In genomic region chrX:87338510-87338909, GRCh38 we compare ENCODE assay signal across 8 cellular contexts.
A peak's percentile ranks its signal among the peaks of the same experiment; 100 is the strongest.
DNase-seq lines count a peak whose midpoint lies in the region; ATAC-seq, FAIRE-seq and TF ChIP-seq lines count a peak whose summit lies in the region.

No MANE protein-coding gene starts in this region.

- intact Hi-C loops in activated naive CD4-positive, alpha-beta T cell treated with anti-CD3 and anti-CD28 coated beads for 36 hours (cut with micrococcal nuclease) = no loop called here
- intact Hi-C loops in Right ventricle myocardium inferior (cut with DNase I) = loop anchor here (5.0 kb wide), 1 partner anchor 324 kb away; no protein-coding TSS in a partner anchor

- H3F3A ChIP-seq in OCI-LY1 (ENCODE audit: insufficient read depth, low read length) = no peaks in the 10 kb centered on the region

- H3K27me3 ChIP-seq in OCI-LY1 (ENCODE audit: insufficient read depth, low read length) = no peaks in the 10 kb centered on the region

- no peaks in the 10 kb centered on the region for H3K27me3 Mint-ChIP-seq in HFFc6 (ENCODE audit: insufficient read depth)
- no peaks in the 10 kb centered on the region for H3K27me3 Mint-ChIP-seq in natural killer cell treated with Interleukin-12 subunit alpha and Interleukin-12 subunit beta and Interleukin-15 and Interleukin-18, amount 100 ng/mL, for 72 hours
- H3K27me3 Mint-ChIP-seq in activated naive CD4-positive, alpha-beta T cell treated with anti-CD3 and anti-CD28 coated beads for 36 hours (ENCODE audit: low read depth) = no peaks in the 10 kb centered on the region

- FAIRE-seq in A204.1 (lab: Jason Lieb, UNC) = peak; percentile 93

- TF ChIP-seq CTCF in HFFc6 (IDR thresholded peaks at IDR 0.05) (peak; percentile 27; the same call in 1 of the 2 replicates), OCI-LY1 (IDR thresholded peaks at IDR 0.05; ENCODE audit: low read length) (peak; percentile 18; the same call in 1 of the 2 replicates), fibroblast of villous mesenchyme (IDR thresholded peaks at IDR 0.05; ENCODE audit: insufficient read depth, low read depth, low read length) (peak; percentile 35)

- H3K36me3 Mint-ChIP-seq in HFFc6 (ENCODE audit: low read depth) = no peaks in the 10 kb centered on the region
- H3K36me3 Mint-ChIP-seq in natural killer cell treated with Interleukin-12 subunit alpha and Interleukin-12 subunit beta and Interleukin-15 and Interleukin-18, amount 100 ng/mL, for 72 hours = no peaks in the 10 kb centered on the region
- H3K36me3 Mint-ChIP-seq in activated naive CD4-positive, alpha-beta T cell treated with anti-CD3 and anti-CD28 coated beads for 36 hours (ENCODE audit: low read depth) = no peaks in the 10 kb centered on the region

- no peaks in the 10 kb centered on the region for H3K9me2 ChIP-seq in OCI-LY1 (ENCODE audit: low read depth, low read length)

- H3K9me3 Mint-ChIP-seq in HFFc6 = no peaks in the 10 kb centered on the region; the same call in 1 of the 2 replicates
- H3K9me3 Mint-ChIP-seq in natural killer cell treated with Interleukin-12 subunit alpha and Interleukin-12 subunit beta and Interleukin-15 and Interleukin-18, amount 100 ng/mL, for 72 hours = no peaks in the 10 kb centered on the region
- H3K9me3 Mint-ChIP-seq in activated naive CD4-positive, alpha-beta T cell treated with anti-CD3 and anti-CD28 coated beads for 36 hours = no peaks in the 10 kb centered on the region

- H3K4me3 Mint-ChIP-seq in HFFc6 = no peak overlapping the region
- no peak overlapping the region for H3K4me3 Mint-ChIP-seq in natural killer cell treated with Interleukin-12 subunit alpha and Interleukin-12 subunit beta and Interleukin-15 and Interleukin-18, amount 100 ng/mL, for 72 hours
- H3K4me3 Mint-ChIP-seq in activated naive CD4-positive, alpha-beta T cell treated with anti-CD3 and anti-CD28 coated beads for 36 hours = no peak overlapping the region

- H4K20me1 ChIP-seq in OCI-LY1 (ENCODE audit: insufficient read depth, low read length) = no peaks in the 10 kb centered on the region

- no peaks in the 10 kb centered on the region for H3K79me2 ChIP-seq in OCI-LY1 (ENCODE audit: insufficient read depth, low read length)

- no peak overlapping the region for H3K9ac ChIP-seq in OCI-LY1 (ENCODE audit: low read length)

- CTCF ChIA-PET in activated naive CD4-positive, alpha-beta T cell treated with anti-CD3 and anti-CD28 coated beads for 36 hours (lab: Charles Lee) = interaction anchor here (0.6 kb wide), 1 partner anchor 461 kb away, joined by 3 read pairs; no protein-coding TSS in a partner anchor

- DNase-seq in HFFc6 = peak; percentile 0
- peak; percentile 20 for DNase-seq in fibroblast of villous mesenchyme (ENCODE audit: low read depth)
- DNase-seq in natural killer cell treated with Interleukin-12 subunit alpha and Interleukin-12 subunit beta and Interleukin-15 and Interleukin-18, amount 100 ng/mL, for 72 hours (ENCODE audit: low spot score) = no peak
- no peak for DNase-seq in activated naive CD4-positive, alpha-beta T cell treated with anti-CD3 and anti-CD28 coated beads for 36 hours
- no peak for DNase-seq in Right ventricle myocardium inferior (ENCODE audit: missing footprints)

- H3K4me3 ChIP-seq in OCI-LY1 (ENCODE audit: low read depth, low read length, poor library complexity, severe bottlenecking) (no peak overlapping the region), fibroblast of villous mesenchyme (ENCODE audit: low read depth, low read length) (no peak overlapping the region)

- no peaks in the 10 kb centered on the region for H3K4me1 Mint-ChIP-seq in HFFc6 (ENCODE audit: low read depth)
- no peaks in the 10 kb centered on the region for H3K4me1 Mint-ChIP-seq in natural killer cell treated with Interleukin-12 subunit alpha and Interleukin-12 subunit beta and Interleukin-15 and Interleukin-18, amount 100 ng/mL, for 72 hours (ENCODE audit: low read depth in 2 of 2)
- no peaks in the 10 kb centered on the region for H3K4me1 Mint-ChIP-seq in activated naive CD4-positive, alpha-beta T cell treated with anti-CD3 and anti-CD28 coated beads for 36 hours (ENCODE audit: low read depth)

- H2AFZ ChIP-seq in OCI-LY1 (ENCODE audit: low read length) = no peak overlapping the region

- H3K4me2 ChIP-seq in OCI-LY1 (ENCODE audit: low read length) = no peak overlapping the region

- no peak overlapping the region for H3K27ac Mint-ChIP-seq in HFFc6
- H3K27ac Mint-ChIP-seq in natural killer cell treated with Interleukin-12 subunit alpha and Interleukin-12 subunit beta and Interleukin-15 and Interleukin-18, amount 100 ng/mL, for 72 hours = no peak overlapping the region
- no peak overlapping the region for H3K27ac Mint-ChIP-seq in activated naive CD4-positive, alpha-beta T cell treated with anti-CD3 and anti-CD28 coated beads for 36 hours

- ATAC-seq in natural killer cell treated with Interleukin-12 subunit alpha and Interleukin-12 subunit beta and Interleukin-15 and Interleukin-18, amount 100 ng/mL, for 72 hours = no peak
- no peak for ATAC-seq in GM19035 (IDR thresholded peaks at IDR 0.05; ENCODE audit: unreplicated experiment)
- ATAC-seq in Right ventricle myocardium inferior = no peak

- H3K9me3 ChIP-seq in OCI-LY1 (ENCODE audit: low read length) = no peaks in the 10 kb centered on the region

- H3K27ac ChIP-seq in OCI-LY1 (ENCODE audit: low read depth, low read length, poor library complexity, severe bottlenecking) = no peak overlapping the region

- H3K4me1 ChIP-seq in OCI-LY1 (ENCODE audit: insufficient read depth, low read length, severe bottlenecking) = no peaks in the 10 kb centered on the region

- H3K36me3 ChIP-seq in OCI-LY1 (ENCODE audit: insufficient read depth, low read length) = no peaks in the 10 kb centered on the region

Comparison
In these comparisons a context has a peak if more than half of its experiments do, and no peak if none do; other contexts are left out.
1. DNase-seq: peak in HFFc6 (single experiment) and fibroblast of villous mesenchyme (single experiment); none in natural killer cell treated with Interleukin-12 subunit alpha and Interleukin-12 subunit beta and Interleukin-15 and Interleukin-18, amount 100 ng/mL, for 72 hours (single experiment), activated naive CD4-positive, alpha-beta T cell treated with anti-CD3 and anti-CD28 coated beads for 36 hours (single experiment) and Right ventricle myocardium inferior (single experiment).
2. Peak in every context shown above with its lines, with median percentiles within 50 percentile points of each other: CTCF ChIP-seq.